25 cellular contexts compared by ENCODE assay signal in genomic region chr1:101664726-101665125, GRCh38.
"Had no signal": no experiment of that assay in that cellular context is flagged by ENCODE, and none has a peak within 500 bp of the region (broad histone marks: within the 10 kb centered on the region; RNA-seq: fewer than 3 reads in every experiment).

No MANE protein-coding gene starts in this region.

- H3K4me3 ChIP-seq: heart left ventricle, left lung, lower lobe of right lung, ovary, right atrium auricular region, right lobe of liver, smooth muscle cell, thoracic aorta, tibial artery, upper lobe of right lung had no signal

- H3K4me2 ChIP-seq: smooth muscle cell had no signal

- H3K27me3 Mint-ChIP-seq: naive thymus-derived CD8-positive, alpha-beta T cell; progenitor cell of endocrine pancreas; stimulated activated memory B cell treated with anti-CD40 and anti-IgM and Interleukin-4, amounts not matched to agents 10 μg/mL and 1 μg/mL and 100 μg/mL, for 72 hours; stimulated activated naive CD8-positive, alpha-beta T cell treated with anti-CD3 and anti-CD28 coated beads, Interleukin-15, amount 100 ng/mL, for 72 hours had no signal

- ATAC-seq: heart left ventricle; left colon; left lung; lower lobe of right lung; naive thymus-derived CD8-positive, alpha-beta T cell; right lobe of liver; stimulated activated memory B cell treated with anti-CD40 and anti-IgM and Interleukin-4, amounts not matched to agents 10 μg/mL and 1 μg/mL and 100 μg/mL, for 72 hours; stimulated activated naive CD8-positive, alpha-beta T cell treated with anti-CD3 and anti-CD28 coated beads, Interleukin-15, amount 100 ng/mL, for 72 hours; upper lobe of right lung had no signal

- H3K27ac ChIP-seq: heart left ventricle, left lung, lower lobe of right lung, ovary, right atrium auricular region, right lobe of liver, thoracic aorta, tibial artery, upper lobe of right lung had no signal

- H3K4me1 ChIP-seq: heart left ventricle, left lung, lower lobe of right lung, right atrium auricular region, right lobe of liver, tibial artery, upper lobe of right lung had no signal

- H3K4me1 Mint-ChIP-seq: naive thymus-derived CD8-positive, alpha-beta T cell; nephron; stimulated activated memory B cell treated with anti-CD40 and anti-IgM and Interleukin-4, amounts not matched to agents 10 μg/mL and 1 μg/mL and 100 μg/mL, for 72 hours; stimulated activated naive CD8-positive, alpha-beta T cell treated with anti-CD3 and anti-CD28 coated beads, Interleukin-15, amount 100 ng/mL, for 72 hours had no signal

- H3K4me3 Mint-ChIP-seq: naive thymus-derived CD8-positive, alpha-beta T cell; nephron; stimulated activated memory B cell treated with anti-CD40 and anti-IgM and Interleukin-4, amounts not matched to agents 10 μg/mL and 1 μg/mL and 100 μg/mL, for 72 hours; stimulated activated naive CD8-positive, alpha-beta T cell treated with anti-CD3 and anti-CD28 coated beads, Interleukin-15, amount 100 ng/mL, for 72 hours had no signal

- H3K27ac Mint-ChIP-seq: naive thymus-derived CD8-positive, alpha-beta T cell; nephron; progenitor cell of endocrine pancreas; stimulated activated memory B cell treated with anti-CD40 and anti-IgM and Interleukin-4, amounts not matched to agents 10 μg/mL and 1 μg/mL and 100 μg/mL, for 72 hours had no signal

- H3K9me3 ChIP-seq: ovary, right lobe of liver had no signal

- H3K36me3 Mint-ChIP-seq: stimulated activated memory B cell treated with anti-CD40 and anti-IgM and Interleukin-4, amounts not matched to agents 10 μg/mL and 1 μg/mL and 100 μg/mL, for 72 hours had no signal

- H3K36me3 ChIP-seq: heart left ventricle, left lung, lower lobe of right lung, ovary, right atrium auricular region, right lobe of liver, thoracic aorta, tibial artery, upper lobe of right lung had no signal

- H3K27me3 ChIP-seq: heart left ventricle, left lung, ovary, right atrium auricular region, right lobe of liver, tibial artery, upper lobe of right lung had no signal

- DNase-seq: heart left ventricle; kidney glomerular epithelial cell; left colon; left lung; lower lobe of right lung; mammary epithelial cell; mesenchymal stem cell; naive thymus-derived CD8-positive, alpha-beta T cell; ovary; right lobe of liver; stimulated activated CD4-positive, alpha-beta T cell treated with anti-CD3 and anti-CD28 coated beads, Interleukin-1b, Interleukin-23, amount 100 ng/mL, for 48 hours; stimulated activated CD4-positive, alpha-beta T cell treated with anti-CD3 and anti-CD28 coated beads, Interleukin-2, amount 100 ng/mL, for 48 hours; stimulated activated CD4-positive, alpha-beta T cell treated with anti-CD3 and anti-CD28 coated beads, Interleukin-4, amount 100 ng/mL, for 4 hours; stimulated activated CD8-positive, alpha-beta memory T cell treated with anti-CD3 and anti-CD28 coated beads, Interleukin-4, amount 100 ng/mL, for 48 hours; stimulated activated naive CD4-positive, alpha-beta T cell treated with Interleukin-2 at 50 U/mL for 16 hours; stimulated activated naive CD8-positive, alpha-beta T cell treated with anti-CD3 and anti-CD28 coated beads, Interleukin-15, amount 100 ng/mL, for 72 hours; tibial artery; trophoblast cell; upper lobe of right lung had no signal
